Comparison of ENCODE assay signal across 8 cellular contexts in genomic region chr2:120251863-120252206, GRCh38. TPM values are rescaled to one million over a fixed set of nuclear protein-coding genes. Genes with fewer than 3 reads are reported as not detected.
DNase-seq lines count a peak whose midpoint lies in the region; ATAC-seq, FAIRE-seq and TF ChIP-seq lines count a peak whose summit lies in the region.

No MANE protein-coding gene starts in this region.

- peak overlapping the region; percentile 80 for H3K4me3 ChIP-seq in DOHH2 (ENCODE audit: low read length)
- peak overlapping the region; percentile 94 for H3K4me3 ChIP-seq in PC-3 (ENCODE audit: low read length)
- H3K4me3 ChIP-seq in epithelial cell of proximal tubule (ENCODE audit: low read depth, low read length) = peak overlapping the region; percentile 91
- H3K4me3 ChIP-seq in pancreas = peak overlapping the region; percentile 83 to 99 (median 94)

- 23 to 29% methylated on average over 6 of the region's 6 CpGs for WGBS in pancreas, 2 donors

- H4K20me1 ChIP-seq in DOHH2 (ENCODE audit: control insufficient read depth, insufficient read depth, low read depth, low read length) (no peaks in the 10 kb centered on the region; the same call in 1 of the 2 replicates), PC-3 (ENCODE audit: low read length) (0 out of 2 replicates have a peak, but pooled peaks cover 6% of the 10 kb centered on the region)

- H3K27me3 ChIP-seq in DOHH2 (ENCODE audit: control insufficient read depth, low read length) (peaks cover 49% of the 10 kb centered on the region), PC-3 (ENCODE audit: low read length) (no peaks in the 10 kb centered on the region), pancreas (no peaks in the 10 kb centered on the region)

- CTCF ChIA-PET in PC-3 (lab: Charles Lee) = interaction anchor here (0.6 to 1.3 kb wide), 5 partner anchors 12 to 429 kb away, joined by 3 to 15 read pairs (median 3); no protein-coding TSS in a partner anchor

- BruUV-seq in PC-3 (replicated peaks; lab: Mats Ljungman, UMichigan) = no TSS peak

- H3K79me2 ChIP-seq in DOHH2 (ENCODE audit: control insufficient read depth, low read length) (peaks cover 9% of the 10 kb centered on the region; the same call in 1 of the 2 replicates), PC-3 (ENCODE audit: low read length) (peaks cover 38% of the 10 kb centered on the region)

- H2AFZ ChIP-seq in PC-3 (ENCODE audit: low read length) = peak overlapping the region; percentile 50

- ATAC-seq in PC-3 (no peak), pancreas (no peak), GM19463 (IDR thresholded peaks at IDR 0.05; ENCODE audit: unreplicated experiment) (no peak), HG03342 (IDR thresholded peaks at IDR 0.05; ENCODE audit: unreplicated experiment) (no peak)

- H3K27ac ChIP-seq in DOHH2 (ENCODE audit: low read depth, low read length) (no peak overlapping the region), PC-3 (ENCODE audit: low read length) (no peak overlapping the region), pancreas (peak overlapping the region in 1 of 4 donors; percentile 85)

- H3K4me1 ChIP-seq in DOHH2 (ENCODE audit: control insufficient read depth, low read length) (peaks cover 20% of the 10 kb centered on the region), PC-3 (ENCODE audit: insufficient read depth, low read length) (peaks cover 26% of the 10 kb centered on the region), pancreas (peaks cover 0 to 5% (median 0%) of the 10 kb centered on the region in 3 donors)

- no peak for FAIRE-seq in pancreas (lab: Jason Lieb, UNC)

- DNase-seq in PC-3 (no peak), epithelial cell of proximal tubule (ENCODE audit: low read depth) (no peak), pancreas (no peak), NCI-H774 (lab: John Stamatoyannopoulos, UW) (no peak), C1 segment of cervical spinal cord (lab: John Stamatoyannopoulos, UW) (no peak)

- TF ChIP-seq CTCF in DOHH2 (IDR thresholded peaks at IDR 0.05; ENCODE audit: low read depth, low read length, poor library complexity, severe bottlenecking) (no peak), PC-3 (conservative IDR thresholded peaks at IDR 0.05; ENCODE audit: low read depth, low read length) (no peak), epithelial cell of proximal tubule (conservative IDR thresholded peaks at IDR 0.05; ENCODE audit: low read depth, low read length) (no peak), pancreas (IDR thresholded peaks at IDR 0.05) (no peak)

- H3K9me3 ChIP-seq in DOHH2 (ENCODE audit: control insufficient read depth, insufficient read depth, low read length) = no peaks in the 10 kb centered on the region
- no peaks in the 10 kb centered on the region for H3K9me3 ChIP-seq in PC-3 (ENCODE audit: low read length)
- H3K9me3 ChIP-seq in pancreas = no peaks in the 10 kb centered on the region

- H3K9me2 ChIP-seq in DOHH2 (replicated peaks; ENCODE audit: control insufficient read depth, low read length) (no peaks in the 10 kb centered on the region), PC-3 (replicated peaks; ENCODE audit: low read length) (no peaks in the 10 kb centered on the region)

- no peak overlapping the region for H3K9ac ChIP-seq in PC-3 (ENCODE audit: low read length)

- no peaks in the 10 kb centered on the region for H3K36me3 ChIP-seq in DOHH2 (ENCODE audit: control insufficient read depth, low read length)
- no peaks in the 10 kb centered on the region for H3K36me3 ChIP-seq in PC-3 (ENCODE audit: low read depth, low read length)
- H3K36me3 ChIP-seq in pancreas = no peaks in the 10 kb centered on the region

- intact Hi-C loops in PC-3 (cut with micrococcal nuclease) = loop anchor here (1.0 to 2.0 kb wide), 2 partner anchors 29 to 35 kb away; partner anchors contain the start of gene TMEM185B
- intact Hi-C loops in pancreas (cut with DNase I) = no loop called here

- POLR2A ChIA-PET in PC-3 (lab: Charles Lee; ENCODE audit: unreplicated experiment) = interaction anchor here (0.6 to 1.1 kb wide), 2 partner anchors 28 to 77 kb away, joined by 4 to 5 read pairs; partner anchors contain the start of gene TMEM185B

- H3F3A ChIP-seq in DOHH2 (ENCODE audit: control insufficient read depth, insufficient read depth) (no peaks in the 10 kb centered on the region), PC-3 (ENCODE audit: low read length, unreplicated experiment) (no peaks in the 10 kb centered on the region)

- H3K4me2 ChIP-seq in DOHH2 (ENCODE audit: low read length) (peak overlapping the region; percentile 85), PC-3 (ENCODE audit: low read length) (peak overlapping the region; percentile 96)

RNA-seq across cellular contexts. Expression of gene RALB, which starts 0.8 kb away (rescaled TPM):
- total RNA-seq in PC-3 (2014; rRNA removed) (49.1 and 57.9 TPM in 2 replicates), epithelial cell of proximal tubule (55.8 and 56.0 TPM in 2 replicates), pancreas (10 to 100 TPM; 12.0 to 24.2 (median 15.4) TPM)
- 10 to 100 TPM in 1 of 2 donors, 1 to 10 TPM in 1; 9.8 to 18.5 TPM for polyA plus RNA-seq in pancreas

RNA-seq across cellular contexts. Expression of gene TMEM185B, which starts 28.6 kb away (rescaled TPM):
- total RNA-seq in PC-3 (2014; rRNA removed) = 67.5 and 83.6 TPM in 2 replicates
- total RNA-seq in epithelial cell of proximal tubule = 30.4 and 32.6 TPM in 2 replicates
- 10 to 100 TPM in 3 of 6 donors, 1 to 10 TPM in 3; 6.6 to 13.5 (median 11.0) TPM for total RNA-seq in pancreas
- polyA plus RNA-seq in pancreas = 1 to 10 TPM; 2.8 to 5.7 TPM
